Comparison of ENCODE assay signal across 22 cellular contexts in the genomic region with DNA sequence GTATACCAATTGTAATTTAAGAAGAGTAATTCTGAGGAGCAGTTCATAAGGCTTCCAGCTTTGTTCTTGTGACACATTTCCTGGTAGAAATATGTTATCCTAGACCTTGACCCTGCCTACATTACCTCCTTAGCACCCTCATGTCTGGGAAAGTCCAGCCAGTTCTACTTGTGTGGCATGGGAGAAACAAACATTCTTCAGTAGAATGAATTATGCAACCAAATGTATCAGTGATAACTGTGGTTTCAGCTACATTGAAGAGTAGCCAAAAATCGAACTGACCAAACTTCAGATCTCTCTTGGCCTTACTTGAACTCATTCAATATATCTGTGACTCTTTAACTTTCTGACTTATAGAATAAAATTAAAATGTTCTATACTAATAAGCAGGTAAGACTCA.
DNase-seq lines count a peak whose midpoint lies in the region; ATAC-seq, FAIRE-seq and TF ChIP-seq lines count a peak whose summit lies in the region.
"Had no signal": no experiment of that assay in that cellular context is flagged by ENCODE, and none has a peak within 500 bp of the region (broad histone marks: within the 10 kb centered on the region; RNA-seq: fewer than 3 reads in every experiment).

No MANE protein-coding gene starts in this region.

- H3K9me3 ChIP-seq in A549 = no peaks in the 10 kb centered on the region
- H3K9me3 ChIP-seq in mammary epithelial cell (replicated peaks; ENCODE audit: insufficient read depth, low read length) = no peaks in the 10 kb centered on the region
- H3K9me3 ChIP-seq: HAP-1, heart left ventricle had no signal

- H3K4me2 ChIP-seq in A549 (peak overlapping the region; percentile 63), mammary epithelial cell (ENCODE audit: insufficient read depth, low read depth, low read length) (no peak overlapping the region)
- H3K4me2 ChIP-seq: smooth muscle cell had no signal

- peaks cover 28% of the 10 kb centered on the region for H3K4me1 ChIP-seq in A549
- peaks cover 11% of the 10 kb centered on the region for H3K4me1 ChIP-seq in mammary epithelial cell (ENCODE audit: insufficient read depth, low read length)
- H3K4me1 ChIP-seq: HAP-1, heart left ventricle had no signal

- no peaks in the 10 kb centered on the region for H3K79me2 ChIP-seq in mammary epithelial cell (ENCODE audit: insufficient read depth, low read length)

- H3K27me3 ChIP-seq in mammary epithelial cell (ENCODE audit: insufficient read depth, low read length) = no peaks in the 10 kb centered on the region
- H3K27me3 ChIP-seq: heart left ventricle had no signal

- peak; percentile 28 for FAIRE-seq in A549 (lab: Jason Lieb, UNC)
- FAIRE-seq: G401.6, keratinocyte had no signal

- in situ Hi-C loops in mammary epithelial cell (cut with MboI; ENCODE audit: low sequenced_read_pairs in 2 of 2) = no loop called here

- H3K4me3 Mint-ChIP-seq in stimulated activated naive CD8-positive, alpha-beta T cell treated with anti-CD3 and anti-CD28 coated beads, Interleukin-15, amount 100 ng/mL, for 72 hours = no peak overlapping the region
- H3K4me3 Mint-ChIP-seq in activated naive CD8-positive, alpha-beta T cell treated with anti-CD3 and anti-CD28 coated beads for 36 hours = no peak overlapping the region
- H3K4me3 Mint-ChIP-seq: activated naive CD4-positive, alpha-beta T cell treated with anti-CD3 and anti-CD28 coated beads, Interleukin-2, amount 50 U/mL, for 24 hours; CD8-positive, alpha-beta T cell; endodermal cell; stimulated activated effector memory CD8-positive, alpha-beta T cell treated with anti-CD3 and anti-CD28 coated beads, Interleukin-12 subunit alpha, Interleukin-12 subunit beta, amount 100 ng/mL, for 72 hours; type B pancreatic cell had no signal

- TF ChIP-seq EP300 in A549 (IDR thresholded peaks at IDR 0.05) = peak; percentile 89 to 94; a peak in 4 of 5 replicates

- H3K4me3 ChIP-seq in A549 (no peak overlapping the region), mammary epithelial cell (replicated peaks in 1 of 3; ENCODE audit: insufficient read depth in 1 of 3, low read depth in 2 of 3, low read length in 3 of 3) (no peak overlapping the region)
- H3K4me3 ChIP-seq: HAP-1, heart left ventricle, smooth muscle cell had no signal

- DNase-seq in A549 (ENCODE audit: low read depth in 1 of 2, low spot score in 1 of 2) (peak in 1 of 2 experiments; percentile 84), HS-5 (ENCODE audit: low read depth) (peak; percentile 11), mammary epithelial cell (peak; percentile 79), kidney glomerular epithelial cell (lab: John Stamatoyannopoulos, UW) (peak; percentile 13), NCI-H2196 treated with DMSO at 0.1 percent for 48 hours (lab: John Stamatoyannopoulos, UW; ENCODE audit: unreplicated experiment) (no peak), GOT3 (lab: John Stamatoyannopoulos, UW) (no peak)
- DNase-seq in stimulated activated naive CD8-positive, alpha-beta T cell treated with anti-CD3 and anti-CD28 coated beads, Interleukin-15, amount 100 ng/mL, for 72 hours = no peak
- no peak for DNase-seq in activated naive CD8-positive, alpha-beta T cell treated with anti-CD3 and anti-CD28 coated beads for 36 hours
- DNase-seq: activated T-cell treated with anti-CD3 and anti-CD28 coated beads, Interleukin-2, amount 50 U/mL, for 1 hour; CD8-positive, alpha-beta T cell; central memory CD4-positive, alpha-beta T cell; endodermal cell; heart left ventricle; NCI-H146 had no signal

- H3K27ac Mint-ChIP-seq in stimulated activated naive CD8-positive, alpha-beta T cell treated with anti-CD3 and anti-CD28 coated beads, Interleukin-15, amount 100 ng/mL, for 72 hours = no peak overlapping the region
- H3K27ac Mint-ChIP-seq in activated naive CD8-positive, alpha-beta T cell treated with anti-CD3 and anti-CD28 coated beads for 36 hours = no peak overlapping the region
- H3K27ac Mint-ChIP-seq: activated naive CD4-positive, alpha-beta T cell treated with anti-CD3 and anti-CD28 coated beads, Interleukin-2, amount 50 U/mL, for 24 hours; CD8-positive, alpha-beta T cell; endodermal cell; stimulated activated effector memory CD8-positive, alpha-beta T cell treated with anti-CD3 and anti-CD28 coated beads, Interleukin-12 subunit alpha, Interleukin-12 subunit beta, amount 100 ng/mL, for 72 hours; type B pancreatic cell had no signal

- peaks cover 0 to 3% of the 10 kb centered on the region in 2 donors for H3K9me3 Mint-ChIP-seq in stimulated activated naive CD8-positive, alpha-beta T cell treated with anti-CD3 and anti-CD28 coated beads, Interleukin-15, amount 100 ng/mL, for 72 hours
- peaks cover 1% of the 10 kb centered on the region for H3K9me3 Mint-ChIP-seq in activated naive CD8-positive, alpha-beta T cell treated with anti-CD3 and anti-CD28 coated beads for 36 hours
- H3K9me3 Mint-ChIP-seq: CD8-positive, alpha-beta T cell; endodermal cell had no signal

- H4K20me1 ChIP-seq in mammary epithelial cell (ENCODE audit: insufficient read depth, low read length) = no peaks in the 10 kb centered on the region

- no peaks in the 10 kb centered on the region for H3K36me3 Mint-ChIP-seq in activated naive CD8-positive, alpha-beta T cell treated with anti-CD3 and anti-CD28 coated beads for 36 hours
- H3K36me3 Mint-ChIP-seq: activated naive CD4-positive, alpha-beta T cell treated with anti-CD3 and anti-CD28 coated beads, Interleukin-2, amount 50 U/mL, for 24 hours; CD8-positive, alpha-beta T cell; stimulated activated effector memory CD8-positive, alpha-beta T cell treated with anti-CD3 and anti-CD28 coated beads, Interleukin-12 subunit alpha, Interleukin-12 subunit beta, amount 100 ng/mL, for 72 hours; type B pancreatic cell had no signal

- TF ChIP-seq CTCF in A549 (IDR thresholded peaks at IDR 0.05) (no peak), mammary epithelial cell (conservative IDR thresholded peaks at IDR 0.05 in 1 of 2, IDR thresholded peaks at IDR 0.05 in 1 of 2; ENCODE audit: extremely low read depth in 1 of 2, insufficient read depth in 1 of 2, low read depth in 1 of 2, low read length in 2 of 2) (no peak)

- CTCF ChIA-PET in A549 (lab: Yijun Ruan, JAX) (no interaction called here), mammary epithelial cell (lab: Charles Lee; ENCODE audit: low non-redundant PET) (no interaction called here)

- H3K27me3 Mint-ChIP-seq in stimulated activated naive CD8-positive, alpha-beta T cell treated with anti-CD3 and anti-CD28 coated beads, Interleukin-15, amount 100 ng/mL, for 72 hours = no peaks in the 10 kb centered on the region
- H3K27me3 Mint-ChIP-seq in activated naive CD8-positive, alpha-beta T cell treated with anti-CD3 and anti-CD28 coated beads for 36 hours = no peaks in the 10 kb centered on the region
- H3K27me3 Mint-ChIP-seq: activated naive CD4-positive, alpha-beta T cell treated with anti-CD3 and anti-CD28 coated beads, Interleukin-2, amount 50 U/mL, for 24 hours; type B pancreatic cell had no signal

- intact Hi-C loops in mammary epithelial cell (cut with micrococcal nuclease) = loop anchor here (10.0 kb wide), 1 partner anchor 161 kb away; no protein-coding TSS in a partner anchor

- H3K27ac ChIP-seq in A549 (peak overlapping the region in 1 of 2 experiments; percentile 79; a peak in 3 of 6 replicates), mammary epithelial cell (ENCODE audit: insufficient read depth, low read depth, low read length) (no peak overlapping the region)
- H3K27ac ChIP-seq: heart left ventricle had no signal

- no peaks in the 10 kb centered on the region for H3K36me3 ChIP-seq in mammary epithelial cell (ENCODE audit: insufficient read depth, low read length)
- H3K36me3 ChIP-seq: HAP-1, heart left ventricle had no signal

- no peaks in the 10 kb centered on the region for H3K4me1 Mint-ChIP-seq in stimulated activated naive CD8-positive, alpha-beta T cell treated with anti-CD3 and anti-CD28 coated beads, Interleukin-15, amount 100 ng/mL, for 72 hours
- no peaks in the 10 kb centered on the region for H3K4me1 Mint-ChIP-seq in activated naive CD8-positive, alpha-beta T cell treated with anti-CD3 and anti-CD28 coated beads for 36 hours
- H3K4me1 Mint-ChIP-seq: activated naive CD4-positive, alpha-beta T cell treated with anti-CD3 and anti-CD28 coated beads, Interleukin-2, amount 50 U/mL, for 24 hours; endodermal cell; stimulated activated effector memory CD8-positive, alpha-beta T cell treated with anti-CD3 and anti-CD28 coated beads, Interleukin-12 subunit alpha, Interleukin-12 subunit beta, amount 100 ng/mL, for 72 hours had no signal

- no peak overlapping the region for H3K9ac ChIP-seq in mammary epithelial cell (ENCODE audit: insufficient read depth, low read length)

- no TSS peak for BruUV-seq in mammary epithelial cell (replicated peaks; lab: Mats Ljungman, UMichigan)

- ATAC-seq in A549 = peak in 1 of 2 experiments; percentile 88; a peak in 3 of 6 replicates
- no peak for ATAC-seq in stimulated activated naive CD8-positive, alpha-beta T cell treated with anti-CD3 and anti-CD28 coated beads, Interleukin-15, amount 100 ng/mL, for 72 hours
- ATAC-seq: CD8-positive, alpha-beta T cell; heart left ventricle; SK-N-SH treated with all-trans-retinoic acid at 6 μM for 48 hours; stimulated activated effector memory CD8-positive, alpha-beta T cell treated with anti-CD3 and anti-CD28 coated beads, Interleukin-12 subunit alpha, Interleukin-12 subunit beta, amount 100 ng/mL, for 72 hours had no signal

- 0% methylated on average over 1 of the region's 1 CpG for WGBS in A549 (ENCODE audit: missing lambda C conversion rate)
- 0% methylated on average over 1 of the region's 1 CpG for WGBS in mammary epithelial cell (ENCODE audit: low coverage, missing lambda C conversion rate)

- POLR2A ChIA-PET in A549 (lab: Yijun Ruan, JAX) = interaction anchor here (2.4 kb wide), 1 partner anchor 42 kb away, joined by 5 read pairs; no protein-coding TSS in a partner anchor

- dilution Hi-C loops in mammary epithelial cell (cut with HindIII; ENCODE audit: low sequenced_read_pairs) = no loop called here

- no peak for TF ChIP-seq POLR2A in A549 (IDR thresholded peaks at IDR 0.05; ENCODE audit: low read length)

- H2AFZ ChIP-seq in mammary epithelial cell (ENCODE audit: low read depth, low read length) = no peak overlapping the region

- TF ChIP-seq RAD21 in A549 (conservative IDR thresholded peaks at IDR 0.05 in 1 of 2, IDR thresholded peaks at IDR 0.05 in 1 of 2) = peak in 1 of 2 experiments; percentile 62; a peak in 4 of 5 replicates

TF ChIP-seq in A549, 52 proteins besides CTCF, POLR2A, EP300 and RAD21 (continues in another document):
- TF ChIP-seq CHD2 (IDR thresholded peaks at IDR 0.05; ENCODE audit: low read length, partially characterized antibody) (no peak), HDAC2 (IDR thresholded peaks at IDR 0.05) (no peak), GATA3 (IDR thresholded peaks at IDR 0.05; ENCODE audit: borderline replicate concordance) (peak; percentile 76), RCOR1 (IDR thresholded peaks at IDR 0.05; ENCODE audit: low read depth, low read length) (no peak)

Comparison
In these comparisons a context has a peak if more than half of its experiments do, and no peak if none do; other contexts are left out.
1. DNase-seq: peak in HS-5 (single experiment), mammary epithelial cell (single experiment) and kidney glomerular epithelial cell (single experiment); none in stimulated activated naive CD8-positive, alpha-beta T cell treated with anti-CD3 and anti-CD28 coated beads, Interleukin-15, amount 100 ng/mL, for 72 hours (0 of 2), NCI-H2196 treated with DMSO at 0.1 percent for 48 hours (single experiment), GOT3 (single experiment) and activated naive CD8-positive, alpha-beta T cell treated with anti-CD3 and anti-CD28 coated beads for 36 hours (single experiment).